In the genomic region with DNA sequence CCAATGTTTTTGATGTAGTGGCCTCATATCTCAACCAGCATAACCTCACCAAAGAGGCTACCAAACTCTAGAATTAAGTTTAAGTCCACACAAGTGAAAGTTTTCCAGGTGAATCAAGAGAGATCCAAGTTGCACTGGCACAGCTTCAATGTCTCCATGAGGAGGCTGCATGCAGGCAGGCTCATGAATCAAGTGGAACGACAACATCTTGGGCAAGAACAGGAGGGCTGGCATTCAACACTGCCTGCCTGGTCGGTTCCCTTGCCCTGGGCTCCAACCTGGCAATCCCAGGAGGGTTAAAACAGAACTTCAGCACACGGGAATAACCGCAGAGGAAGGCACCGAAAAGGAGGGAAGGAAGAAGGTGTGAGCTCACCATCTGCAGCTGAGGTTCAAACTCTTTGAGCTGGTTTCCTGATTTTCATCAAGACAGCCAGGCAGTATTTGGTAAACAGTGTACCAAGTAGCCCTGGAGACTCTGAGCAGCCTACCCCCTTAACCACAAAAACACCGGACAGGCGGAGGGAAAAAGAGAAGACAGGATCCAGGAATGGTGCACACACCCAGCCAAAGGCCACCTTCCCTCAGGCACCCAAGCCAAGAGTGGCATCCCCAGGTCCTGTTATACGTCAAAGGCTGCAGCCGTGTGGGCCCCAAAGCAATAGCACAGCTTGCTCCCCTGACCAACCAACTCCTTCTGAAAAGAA, we compare ENCODE assay signal across 8 cellular contexts. TPM values are rescaled to one million over a fixed set of nuclear protein-coding genes. Genes with fewer than 3 reads are reported as not detected.
A peak's percentile ranks its signal among the peaks of the same experiment; 100 is the strongest.
DNase-seq lines count a peak whose midpoint lies in the region; ATAC-seq and TF ChIP-seq lines count a peak whose summit lies in the region.

No MANE protein-coding gene starts in this region.

- no peak overlapping the region for H2BK5ac ChIP-seq in IMR-90 (ENCODE audit: low read depth, low read length, poor library complexity, severe bottlenecking)

- intact Hi-C loops in IMR-90 (cut with micrococcal nuclease), result loop anchor here (2.0 to 5.0 kb wide), 3 partner anchors 19 to 111 kb away; no protein-coding TSS in a partner anchor
- intact Hi-C loops in mammary epithelial cell (cut with micrococcal nuclease), result no loop called here

- no peak for TF ChIP-seq RAD21 in IMR-90 (IDR thresholded peaks at IDR 0.05; ENCODE audit: low read length)

- no peak for DNase-seq in BE2C
- DNase-seq in IMR-90, result no peak
- peak; percentile 56 for DNase-seq in mammary epithelial cell

- H3K9me3 ChIP-seq in BE2C (no peaks in the 10 kb centered on the region), IMR-90 (ENCODE audit: control insufficient read depth, insufficient read depth, low read length) (no peaks in the 10 kb centered on the region), mammary epithelial cell (replicated peaks; ENCODE audit: insufficient read depth, low read length) (no peaks in the 10 kb centered on the region), muscle layer of duodenum (ENCODE audit: control insufficient read depth in 1 of 2, low read length in 2 of 2) (no peaks in the 10 kb centered on the region)

- TF ChIP-seq POLR2A in IMR-90 (IDR thresholded peaks at IDR 0.05; ENCODE audit: low read depth, low read length), result no peak

- peaks cover 12 to 46% of the 10 kb centered on the region in 2 experiments; a peak in 3 of 4 replicates for H3K79me1 ChIP-seq in IMR-90 (ENCODE audit: low read depth in 1 of 2, low read length in 2 of 2)

- peak overlapping the region; percentile 49 for H3K23ac ChIP-seq in IMR-90 (ENCODE audit: low read depth, low read length)

- H3K14ac ChIP-seq in IMR-90 (replicated peaks; ENCODE audit: low read depth, low read length), result peak overlapping the region; percentile 18; the same call in 1 of the 2 replicates

- CTCF ChIA-PET in IMR-90 (lab: Yijun Ruan, JAX) (interaction anchor here (1.2 kb wide), 1 partner anchor 20 kb away, joined by 3 read pairs; no protein-coding TSS in a partner anchor), mammary epithelial cell (lab: Charles Lee; ENCODE audit: low non-redundant PET) (no interaction called here)

- no peak overlapping the region for H3K18ac ChIP-seq in IMR-90 (ENCODE audit: low read depth, low read length)

- H3K4me1 ChIP-seq in BE2C (peaks cover 4% of the 10 kb centered on the region; the same call in 1 of the 2 replicates), IMR-90 (ENCODE audit: control insufficient read depth, insufficient read depth, low read length) (peaks cover 10% of the 10 kb centered on the region), mammary epithelial cell (ENCODE audit: insufficient read depth, low read length) (peaks cover 22% of the 10 kb centered on the region), muscle layer of duodenum (ENCODE audit: control insufficient read depth in 1 of 2, insufficient read depth in 2 of 2, low read length in 2 of 2) (peaks cover 16 to 23% of the 10 kb centered on the region in 2 donors)

- H3K79me2 ChIP-seq in mammary epithelial cell (ENCODE audit: insufficient read depth, low read length), result peaks cover 64% of the 10 kb centered on the region

- H3K4me3 ChIP-seq in BE2C (ENCODE audit: low read depth, low read length), result peak overlapping the region; percentile 80
- H3K4me3 ChIP-seq in IMR-90 (ENCODE audit: insufficient read depth, low read depth, low read length), result peak overlapping the region; percentile 97
- peak overlapping the region; percentile 81 to 88 (median 86) for H3K4me3 ChIP-seq in mammary epithelial cell (replicated peaks in 1 of 3; ENCODE audit: insufficient read depth in 1 of 3, low read depth in 2 of 3, low read length in 3 of 3)
- peak overlapping the region; percentile 76 to 87 for H3K4me3 ChIP-seq in muscle layer of duodenum (ENCODE audit: low read depth in 1 of 2, low read length in 2 of 2)

- peak overlapping the region; percentile 4; the same call in 1 of the 2 replicates for H3K27ac ChIP-seq in IMR-90 (ENCODE audit: insufficient read depth, low read length)
- peak overlapping the region; percentile 37 for H3K27ac ChIP-seq in mammary epithelial cell (ENCODE audit: insufficient read depth, low read depth, low read length)
- H3K27ac ChIP-seq in muscle layer of duodenum (ENCODE audit: low read length), result peak overlapping the region; percentile 51

- H4K5ac ChIP-seq in IMR-90 (ENCODE audit: low read depth, low read length), result no peak overlapping the region

- dilution Hi-C loops in IMR-90 (cut with HindIII; ENCODE audit: low sequenced_read_pairs, unreplicated experiment) (no loop called here), mammary epithelial cell (cut with HindIII; ENCODE audit: low sequenced_read_pairs) (loop anchor here (5.0 kb wide), 3 partner anchors 49 to 94 kb away; no protein-coding TSS in a partner anchor)

- H3K36me3 ChIP-seq in BE2C (no peaks in the 10 kb centered on the region), IMR-90 (ENCODE audit: control insufficient read depth, insufficient read depth, low read length) (no peaks in the 10 kb centered on the region), mammary epithelial cell (ENCODE audit: insufficient read depth, low read length) (no peaks in the 10 kb centered on the region), muscle layer of duodenum (ENCODE audit: control insufficient read depth in 1 of 2, insufficient read depth in 2 of 2, low read length in 2 of 2) (no peaks in the 10 kb centered on the region)

- peak overlapping the region; percentile 86 for H3K9ac ChIP-seq in IMR-90 (ENCODE audit: low read depth, low read length)
- H3K9ac ChIP-seq in mammary epithelial cell (ENCODE audit: insufficient read depth, low read length), result peak overlapping the region; percentile 78

- H3K4ac ChIP-seq in IMR-90 (ENCODE audit: low read depth, low read length), result peak overlapping the region; percentile 50

- peaks cover 44% of the 10 kb centered on the region for H4K20me1 ChIP-seq in IMR-90 (ENCODE audit: insufficient read depth, low read length)
- no peaks in the 10 kb centered on the region for H4K20me1 ChIP-seq in mammary epithelial cell (ENCODE audit: insufficient read depth, low read length)

- H3K27me3 ChIP-seq in BE2C (no peaks in the 10 kb centered on the region), IMR-90 (ENCODE audit: control insufficient read depth, insufficient read depth, low read length) (no peaks in the 10 kb centered on the region), mammary epithelial cell (ENCODE audit: insufficient read depth, low read length) (no peaks in the 10 kb centered on the region), muscle layer of duodenum (ENCODE audit: low read depth, low read length) (no peaks in the 10 kb centered on the region)

- H2BK15ac ChIP-seq in IMR-90 (ENCODE audit: low read depth, low read length), result no peak overlapping the region

- in situ Hi-C loops in IMR-90 (cut with MboI; ENCODE audit: low sequenced_read_pairs) (no loop called here), mammary epithelial cell (cut with MboI; ENCODE audit: low sequenced_read_pairs in 2 of 2) (no loop called here)

- POLR2A ChIA-PET in IMR-90 (lab: Charles Lee; ENCODE audit: unreplicated experiment), result interaction anchor here (0.6 to 1.4 kb wide), 2 partner anchors 18 to 908 kb away, joined by 3 to 4 read pairs; no protein-coding TSS in a partner anchor

- peak overlapping the region; percentile 89 for H3K4me2 ChIP-seq in IMR-90 (ENCODE audit: low read depth, low read length)
- peak overlapping the region; percentile 89 for H3K4me2 ChIP-seq in mammary epithelial cell (ENCODE audit: insufficient read depth, low read depth, low read length)

- TF ChIP-seq CTCF in BE2C (IDR thresholded peaks at IDR 0.05; ENCODE audit: low read depth, low read length) (no peak), IMR-90 (conservative IDR thresholded peaks at IDR 0.05; ENCODE audit: low read depth, low read length) (no peak), mammary epithelial cell (conservative IDR thresholded peaks at IDR 0.05 in 1 of 2, IDR thresholded peaks at IDR 0.05 in 1 of 2; ENCODE audit: extremely low read depth in 1 of 2, insufficient read depth in 1 of 2, low read depth in 1 of 2, low read length in 2 of 2) (no peak)

- BruUV-seq in IMR-90 (replicated peaks; lab: Mats Ljungman, UMichigan), result no TSS peak
- BruUV-seq in mammary epithelial cell (replicated peaks; lab: Mats Ljungman, UMichigan), result TSS peak; percentile 16

- H4K8ac ChIP-seq in IMR-90 (ENCODE audit: low read depth in 2 of 2, low read length in 2 of 2), result no peak overlapping the region

- H2AK9ac ChIP-seq in IMR-90 (replicated peaks; ENCODE audit: low read depth, low read length, poor library complexity), result peak overlapping the region; percentile 33

- peak overlapping the region; percentile 48; the same call in 1 of the 2 replicates for H2AK5ac ChIP-seq in IMR-90 (ENCODE audit: low read depth, low read length)

- 20% methylated on average over 4 of the region's 9 CpGs; no CpG with 5 or more reads in 1 of the 2 experiments for WGBS in IMR-90 (ENCODE audit: extremely low coverage in 2 of 2, insufficient read length in 1 of 2), 2 experiments
- WGBS in mammary epithelial cell (ENCODE audit: low coverage, missing lambda C conversion rate), result 9% methylated on average over 8 of the region's 9 CpGs

- H2AFZ ChIP-seq in IMR-90 (replicated peaks; ENCODE audit: low read length, poor library complexity) (peak overlapping the region; percentile 24), mammary epithelial cell (ENCODE audit: low read depth, low read length) (no peak overlapping the region)

- no peak overlapping the region for H4K91ac ChIP-seq in IMR-90 (ENCODE audit: insufficient read depth, low read depth, low read length)

- no peak overlapping the region for H3K56ac ChIP-seq in IMR-90 (ENCODE audit: extremely low read depth, insufficient read depth, low read length)

- no peak for ATAC-seq in IMR-90 (ENCODE audit: low read depth)
- ATAC-seq in GM18498 (IDR thresholded peaks at IDR 0.05; ENCODE audit: unreplicated experiment), result no peak
- no peak for ATAC-seq in GM21717 (IDR thresholded peaks at IDR 0.05; ENCODE audit: unreplicated experiment)
- no peak for ATAC-seq in HG02571 (IDR thresholded peaks at IDR 0.05; ENCODE audit: unreplicated experiment)
- no peak for ATAC-seq in GM19467 (IDR thresholded peaks at IDR 0.05; ENCODE audit: unreplicated experiment)

- peaks cover 20% of the 10 kb centered on the region for H3K9me1 ChIP-seq in IMR-90 (ENCODE audit: insufficient read depth, low read length)

- no peak overlapping the region for H2BK120ac ChIP-seq in IMR-90 (ENCODE audit: low read depth, low read length)

- no peak overlapping the region for H2BK20ac ChIP-seq in IMR-90 (ENCODE audit: low read depth, low read length)

RNA-seq across cellular contexts. Expression of a gene that starts 1.4 kb away (rescaled TPM):
- polyA plus RNA-seq in BE2C (2012; ENCODE audit: insufficient read depth, insufficient read length, low read depth), result 45.9 TPM
- total RNA-seq in IMR-90 (2012; rRNA removed) (98.0 and 118 TPM in 2 replicates), mammary epithelial cell (10 to 100 TPM; 69.8 to 80.0 TPM)
- polyA plus RNA-seq in IMR-90 (2012; rRNA removed) (85.0 and 92.2 TPM in 2 replicates), mammary epithelial cell (64.2 TPM)
- polyA plus RNA-seq in IMR-90 (2012; cell fraction: cytosol; rRNA removed), result 72.9 and 85.4 TPM in 2 replicates
- polyA plus RNA-seq in IMR-90 (2012; cell fraction: nucleus; rRNA removed; ENCODE audit: low replicate concordance), result 56.7 and 72.6 TPM in 2 replicates
- 37.8 TPM for polyA minus RNA-seq in mammary epithelial cell
